Comparison of ENCODE assay signal across 8 cellular contexts in genomic region chrX:48574270-48575266, GRCh38. TPM values are rescaled to one million over a fixed set of nuclear protein-coding genes. Genes with fewer than 3 reads are reported as not detected.
DNase-seq lines count a peak whose midpoint lies in the region; ATAC-seq, FAIRE-seq and TF ChIP-seq lines count a peak whose summit lies in the region.

TSS of gene RBM3 (plus strand) at chrX:48574484. CDS start at chrX:48575181, 697 bp downstream.

- TF ChIP-seq CTCF in fibroblast of pulmonary artery (IDR thresholded peaks at IDR 0.05; ENCODE audit: low read length, missing control alignments) (peak; percentile 41), nephron (IDR thresholded peaks at IDR 0.05; ENCODE audit: unreplicated experiment in 3 of 3) (peak; percentile 30 to 43 (median 39))

- H3K9me3 Mint-ChIP-seq in nephron, result peaks cover 9% of the 10 kb centered on the region

- no peaks in the 10 kb centered on the region for H3K27me3 Mint-ChIP-seq in nephron (ENCODE audit: low read depth)

- peak within 1 kb of the TSS; percentile 98 to 100 (median 99) for H3K4me3 Mint-ChIP-seq in nephron

- peak; percentile 90 for DNase-seq in H7
- DNase-seq in MG63, result peak; percentile 93
- peak; percentile 73 to 79 for DNase-seq in SHP77 (lab: John Stamatoyannopoulos, UW)
- peak; percentile 86 for DNase-seq in activated effector memory CD4-positive, alpha-beta T cell treated with Interleukin-2 at 50 U/mL for 16 hours
- DNase-seq in fibroblast of pulmonary artery (ENCODE audit: low read depth), result peak; percentile 93
- DNase-seq in stimulated activated naive CD8-positive, alpha-beta T cell treated with anti-CD3 and anti-CD28 coated beads, Interleukin-15, Interleukin-2, amounts not matched to agents 100 U/mL and 50 U/mL, for 24 hours, result peak; percentile 88

- peak within 1 kb of the TSS; percentile 99 to 100 (median 100) for H3K27ac Mint-ChIP-seq in nephron

- peak; percentile 94 for FAIRE-seq in G401.6 (lab: Jason Lieb, UNC)

- H3K4me1 Mint-ChIP-seq in nephron, result peaks cover 8% of the 10 kb centered on the region

- peaks cover 43% of the 10 kb centered on the region for H3K36me3 Mint-ChIP-seq in nephron (ENCODE audit: low read depth)

- H3K27me3 ChIP-seq in H7 (ENCODE audit: control insufficient read depth, insufficient read depth, low read length) (no peaks in the 10 kb centered on the region), MG63 (no peaks in the 10 kb centered on the region)

- H3K36me3 ChIP-seq in H7 (replicated peaks; ENCODE audit: control insufficient read depth, insufficient read depth, low read length) (peaks cover 24% of the 10 kb centered on the region), MG63 (peaks cover 47% of the 10 kb centered on the region)

- H3K4me3 ChIP-seq in H7 (ENCODE audit: insufficient read depth, low read depth, low read length) (peak within 1 kb of the TSS; percentile 71), MG63 (peak within 1 kb of the TSS; percentile 91), fibroblast of pulmonary artery (replicated peaks; ENCODE audit: low read depth, low read length) (peak within 1 kb of the TSS; percentile 90)

- peak; percentile 94 for ATAC-seq in stimulated activated naive CD8-positive, alpha-beta T cell treated with anti-CD3 and anti-CD28 coated beads, Interleukin-15, Interleukin-2, amounts not matched to agents 100 U/mL and 50 U/mL, for 24 hours

- no peaks in the 10 kb centered on the region for H3K9me3 ChIP-seq in MG63

RNA-seq across cellular contexts. Expression of gene RBM3, which starts in this region (rescaled TPM):
- 112 and 116 TPM in 2 replicates for total RNA-seq in H7 (2014; rRNA removed; shearing (Covaris generic))
- 291 and 416 TPM in 2 replicates for total RNA-seq in MG63 (2014; rRNA removed; shearing (Covaris generic); ENCODE audit: low replicate concordance)

Comparison
In these comparisons a context has a peak if more than half of its experiments do, and no peak if none do; other contexts are left out.
1. Peak in every context shown above with its lines: DNase-seq, ATAC-seq and H3K4me3 ChIP-seq.